In the genomic region with DNA sequence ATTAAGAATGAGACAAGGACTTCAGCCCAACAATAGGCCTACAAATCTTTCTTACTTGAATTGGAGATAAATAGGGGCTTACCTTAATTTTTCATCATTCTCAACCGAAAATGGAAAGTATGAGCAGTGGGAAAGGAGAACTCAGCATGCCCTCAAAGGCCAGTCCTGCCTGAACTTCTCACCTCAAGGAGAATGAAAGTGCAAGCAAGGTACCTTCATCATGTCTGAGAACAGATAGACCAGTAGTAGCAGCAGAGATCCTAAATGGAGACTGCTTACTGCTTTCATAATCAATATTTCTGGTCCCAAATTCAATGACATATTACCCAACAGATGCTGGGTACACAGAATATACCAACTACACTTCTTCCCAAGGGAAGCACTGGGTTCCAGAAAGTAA, we compare ENCODE assay signal across 26 cellular contexts.
"Had no signal": no experiment of that assay in that cellular context is flagged by ENCODE, and none has a peak within 500 bp of the region (broad histone marks: within the 10 kb centered on the region; RNA-seq: fewer than 3 reads in every experiment).

No MANE protein-coding gene starts in this region.

- H3K9me3 ChIP-seq: MG63, Peyer's patch, SJCRH30 had no signal

- H3K4me1 ChIP-seq: Peyer's patch, SJCRH30 had no signal

- H3K4me3 ChIP-seq: MG63, PC-9, Peyer's patch, SJCRH30 had no signal

- FAIRE-seq: HepG2 had no signal

- H3K27me3 ChIP-seq: MG63, Peyer's patch, SJCRH30 had no signal

- H2AFZ ChIP-seq: PC-9 had no signal

- DNase-seq: IMR-90; Karpas-422; KG1; MG63; NCI-H1092 treated with DMSO at 0.1 percent for 48 hours; NCI-H1436; NCI-H1694; NCI-H187 treated with DMSO at 0.1 percent for 48 hours; NCI-H2029 treated with DMSO at 0.1 percent for 48 hours; NCI-H2171; NCI-H226; NCI-H446; NCI-H510A; NCI-H524 treated with DMSO at 0.1 percent for 48 hours; NCI-H69; NCI-H774; NK-92 treated with Interleukin-12 subunit alpha and Interleukin-12 subunit beta, amount 100 ng/mL, for 24 hours; PC-9; Peyer's patch; SHP77 treated with DMSO at 0.1 percent for 48 hours; SJCRH30; T-helper 1 cell; T-helper 2 cell had no signal

- ATAC-seq: HepG2, Right ventricle myocardium inferior, SK-N-SH treated with all-trans-retinoic acid at 6 μM for 48 hours had no signal

- H3K4me2 ChIP-seq: PC-9 had no signal

- H3K36me3 ChIP-seq: MG63, Peyer's patch, SJCRH30 had no signal

- H3K27ac ChIP-seq: PC-9, Peyer's patch, SJCRH30 had no signal
